ENCODE assay signal across 8 cellular contexts in genomic region chrX:132022863-132023116, GRCh38. TPM values are rescaled to one million over a fixed set of nuclear protein-coding genes. Genes with fewer than 3 reads are reported as not detected.
DNase-seq lines count a peak whose midpoint lies in the region; ATAC-seq and TF ChIP-seq lines count a peak whose summit lies in the region.

No MANE protein-coding gene starts in this region.

- H3K4me3 Mint-ChIP-seq in progenitor cell of endocrine pancreas (ENCODE audit: low read depth), result peak overlapping the region; percentile 98

- H4K20me1 ChIP-seq in MM.1S (ENCODE audit: insufficient read depth, low read length), result no peaks in the 10 kb centered on the region; the same call in 1 of the 2 replicates

- H3K27ac Mint-ChIP-seq in progenitor cell of endocrine pancreas, result peak overlapping the region; percentile 98

- H3K27ac ChIP-seq in MM.1S (ENCODE audit: low read length), result peak overlapping the region; percentile 80; the same call in 1 of the 2 replicates
- peak overlapping the region; percentile 74 for H3K27ac ChIP-seq in epithelial cell of prostate

- no peaks in the 10 kb centered on the region for H3K9me3 Mint-ChIP-seq in progenitor cell of endocrine pancreas (ENCODE audit: low read depth)

- H3K9me2 ChIP-seq in MM.1S (replicated peaks; ENCODE audit: insufficient read depth, low read length), result no peaks in the 10 kb centered on the region

- H2AFZ ChIP-seq in MM.1S (ENCODE audit: low read length), result peak overlapping the region; percentile 88

- H3K4me1 ChIP-seq in MM.1S (ENCODE audit: low read length), result peaks cover 6% of the 10 kb centered on the region; the same call in 1 of the 2 replicates

- peak overlapping the region; percentile 88 for H3K4me2 ChIP-seq in MM.1S (ENCODE audit: low read depth, low read length)

- ATAC-seq in GM18502 (IDR thresholded peaks at IDR 0.05; ENCODE audit: poor library complexity, unreplicated experiment) (peak; percentile 33), GM21786 (IDR thresholded peaks at IDR 0.05; ENCODE audit: unreplicated experiment) (peak; percentile 21)

- H3F3A ChIP-seq in MM.1S (ENCODE audit: insufficient read depth, low read length), result peaks cover 5% of the 10 kb centered on the region; the same call in 1 of the 2 replicates

- peak; percentile 15 for DNase-seq in MM.1S
- no peak for DNase-seq in epithelial cell of prostate (ENCODE audit: low read depth, low spot score)
- DNase-seq in progenitor cell of endocrine pancreas (ENCODE audit: low spot score, unreplicated experiment), result no peak
- DNase-seq in MV-4-11 (lab: John Stamatoyannopoulos, UW), result no peak
- DNase-seq in activated gamma-delta T cell treated with Interleukin-2 at 50 U/mL for 16 hours, result no peak
- DNase-seq in effector CD4-positive, alpha-beta T cell, result no peak

- no peak for TF ChIP-seq CTCF in MM.1S (IDR thresholded peaks at IDR 0.05; ENCODE audit: low read length)
- TF ChIP-seq CTCF in progenitor cell of endocrine pancreas (IDR thresholded peaks at IDR 0.05; ENCODE audit: unreplicated experiment), result no peak

- peak overlapping the region; percentile 71; the same call in 1 of the 2 replicates for H3K9ac ChIP-seq in MM.1S (ENCODE audit: low read length)

- peak overlapping the region; percentile 85 for H3K4me3 ChIP-seq in MM.1S (ENCODE audit: low read length)

- no peaks in the 10 kb centered on the region for H3K9me3 ChIP-seq in MM.1S (replicated peaks; ENCODE audit: insufficient read depth, low read length)

- peaks cover 38% of the 10 kb centered on the region for H3K79me2 ChIP-seq in MM.1S (ENCODE audit: low read length)

- no peaks in the 10 kb centered on the region for H3K36me3 ChIP-seq in MM.1S (replicated peaks; ENCODE audit: insufficient read depth, low read length)

- no peaks in the 10 kb centered on the region for H3K27me3 ChIP-seq in MM.1S (replicated peaks; ENCODE audit: insufficient read depth, low read length)

- H3K36me3 Mint-ChIP-seq in progenitor cell of endocrine pancreas (ENCODE audit: insufficient read depth), result peaks cover 3% of the 10 kb centered on the region

- H3K4me1 Mint-ChIP-seq in progenitor cell of endocrine pancreas (ENCODE audit: low read depth), result peaks cover 41% of the 10 kb centered on the region

- no peaks in the 10 kb centered on the region for H3K27me3 Mint-ChIP-seq in progenitor cell of endocrine pancreas

RNA-seq across cellular contexts. Expression of gene STK26, which starts 0.3 kb away (rescaled TPM):
- total RNA-seq in progenitor cell of endocrine pancreas, result 65.2 and 69.7 TPM in 2 replicates
